1 cellular context compared by ENCODE assay signal in genomic region chr1:178973671-178974091, GRCh38.
TF ChIP-seq lines count a peak whose summit lies in the region.

No MANE protein-coding gene starts in this region.

TF ChIP-seq in H1, 55 proteins besides CTCF, POLR2A, EP300 and RAD21:
- TF ChIP-seq, protein P1, sequence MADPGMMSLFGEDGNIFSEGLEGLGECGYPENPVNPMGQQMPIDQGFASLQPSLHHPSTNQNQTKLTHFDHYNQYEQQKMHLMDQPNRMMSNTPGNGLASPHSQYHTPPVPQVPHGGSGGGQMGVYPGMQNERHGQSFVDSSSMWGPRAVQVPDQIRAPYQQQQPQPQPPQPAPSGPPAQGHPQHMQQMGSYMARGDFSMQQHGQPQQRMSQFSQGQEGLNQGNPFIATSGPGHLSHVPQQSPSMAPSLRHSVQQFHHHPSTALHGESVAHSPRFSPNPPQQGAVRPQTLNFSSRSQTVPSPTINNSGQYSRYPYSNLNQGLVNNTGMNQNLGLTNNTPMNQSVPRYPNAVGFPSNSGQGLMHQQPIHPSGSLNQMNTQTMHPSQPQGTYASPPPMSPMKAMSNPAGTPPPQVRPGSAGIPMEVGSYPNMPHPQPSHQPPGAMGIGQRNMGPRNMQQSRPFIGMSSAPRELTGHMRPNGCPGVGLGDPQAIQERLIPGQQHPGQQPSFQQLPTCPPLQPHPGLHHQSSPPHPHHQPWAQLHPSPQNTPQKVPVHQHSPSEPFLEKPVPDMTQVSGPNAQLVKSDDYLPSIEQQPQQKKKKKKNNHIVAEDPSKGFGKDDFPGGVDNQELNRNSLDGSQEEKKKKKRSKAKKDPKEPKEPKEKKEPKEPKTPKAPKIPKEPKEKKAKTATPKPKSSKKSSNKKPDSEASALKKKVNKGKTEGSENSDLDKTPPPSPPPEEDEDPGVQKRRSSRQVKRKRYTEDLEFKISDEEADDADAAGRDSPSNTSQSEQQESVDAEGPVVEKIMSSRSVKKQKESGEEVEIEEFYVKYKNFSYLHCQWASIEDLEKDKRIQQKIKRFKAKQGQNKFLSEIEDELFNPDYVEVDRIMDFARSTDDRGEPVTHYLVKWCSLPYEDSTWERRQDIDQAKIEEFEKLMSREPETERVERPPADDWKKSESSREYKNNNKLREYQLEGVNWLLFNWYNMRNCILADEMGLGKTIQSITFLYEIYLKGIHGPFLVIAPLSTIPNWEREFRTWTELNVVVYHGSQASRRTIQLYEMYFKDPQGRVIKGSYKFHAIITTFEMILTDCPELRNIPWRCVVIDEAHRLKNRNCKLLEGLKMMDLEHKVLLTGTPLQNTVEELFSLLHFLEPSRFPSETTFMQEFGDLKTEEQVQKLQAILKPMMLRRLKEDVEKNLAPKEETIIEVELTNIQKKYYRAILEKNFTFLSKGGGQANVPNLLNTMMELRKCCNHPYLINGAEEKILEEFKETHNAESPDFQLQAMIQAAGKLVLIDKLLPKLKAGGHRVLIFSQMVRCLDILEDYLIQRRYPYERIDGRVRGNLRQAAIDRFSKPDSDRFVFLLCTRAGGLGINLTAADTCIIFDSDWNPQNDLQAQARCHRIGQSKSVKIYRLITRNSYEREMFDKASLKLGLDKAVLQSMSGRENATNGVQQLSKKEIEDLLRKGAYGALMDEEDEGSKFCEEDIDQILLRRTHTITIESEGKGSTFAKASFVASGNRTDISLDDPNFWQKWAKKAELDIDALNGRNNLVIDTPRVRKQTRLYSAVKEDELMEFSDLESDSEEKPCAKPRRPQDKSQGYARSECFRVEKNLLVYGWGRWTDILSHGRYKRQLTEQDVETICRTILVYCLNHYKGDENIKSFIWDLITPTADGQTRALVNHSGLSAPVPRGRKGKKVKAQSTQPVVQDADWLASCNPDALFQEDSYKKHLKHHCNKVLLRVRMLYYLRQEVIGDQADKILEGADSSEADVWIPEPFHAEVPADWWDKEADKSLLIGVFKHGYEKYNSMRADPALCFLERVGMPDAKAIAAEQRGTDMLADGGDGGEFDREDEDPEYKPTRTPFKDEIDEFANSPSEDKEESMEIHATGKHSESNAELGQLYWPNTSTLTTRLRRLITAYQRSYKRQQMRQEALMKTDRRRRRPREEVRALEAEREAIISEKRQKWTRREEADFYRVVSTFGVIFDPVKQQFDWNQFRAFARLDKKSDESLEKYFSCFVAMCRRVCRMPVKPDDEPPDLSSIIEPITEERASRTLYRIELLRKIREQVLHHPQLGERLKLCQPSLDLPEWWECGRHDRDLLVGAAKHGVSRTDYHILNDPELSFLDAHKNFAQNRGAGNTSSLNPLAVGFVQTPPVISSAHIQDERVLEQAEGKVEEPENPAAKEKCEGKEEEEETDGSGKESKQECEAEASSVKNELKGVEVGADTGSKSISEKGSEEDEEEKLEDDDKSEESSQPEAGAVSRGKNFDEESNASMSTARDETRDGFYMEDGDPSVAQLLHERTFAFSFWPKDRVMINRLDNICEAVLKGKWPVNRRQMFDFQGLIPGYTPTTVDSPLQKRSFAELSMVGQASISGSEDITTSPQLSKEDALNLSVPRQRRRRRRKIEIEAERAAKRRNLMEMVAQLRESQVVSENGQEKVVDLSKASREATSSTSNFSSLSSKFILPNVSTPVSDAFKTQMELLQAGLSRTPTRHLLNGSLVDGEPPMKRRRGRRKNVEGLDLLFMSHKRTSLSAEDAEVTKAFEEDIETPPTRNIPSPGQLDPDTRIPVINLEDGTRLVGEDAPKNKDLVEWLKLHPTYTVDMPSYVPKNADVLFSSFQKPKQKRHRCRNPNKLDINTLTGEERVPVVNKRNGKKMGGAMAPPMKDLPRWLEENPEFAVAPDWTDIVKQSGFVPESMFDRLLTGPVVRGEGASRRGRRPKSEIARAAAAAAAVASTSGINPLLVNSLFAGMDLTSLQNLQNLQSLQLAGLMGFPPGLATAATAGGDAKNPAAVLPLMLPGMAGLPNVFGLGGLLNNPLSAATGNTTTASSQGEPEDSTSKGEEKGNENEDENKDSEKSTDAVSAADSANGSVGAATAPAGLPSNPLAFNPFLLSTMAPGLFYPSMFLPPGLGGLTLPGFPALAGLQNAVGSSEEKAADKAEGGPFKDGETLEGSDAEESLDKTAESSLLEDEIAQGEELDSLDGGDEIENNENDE (IDR thresholded peaks at IDR 0.05; ENCODE audit: insufficient replicate concordance, low read length), result no peak
- no peak for TF ChIP-seq RBBP5 (IDR thresholded peaks at IDR 0.05; ENCODE audit: borderline replicate concordance, low read depth, low read length)
- no peak for TF ChIP-seq YY1 (IDR thresholded peaks at IDR 0.05; ENCODE audit: low read depth, low read length)
- no peak for TF ChIP-seq FOSL1 (IDR thresholded peaks at IDR 0.05; ENCODE audit: insufficient read depth, low read depth, low read length)
- TF ChIP-seq SIX5 (IDR thresholded peaks at IDR 0.05; ENCODE audit: low read depth, low read length), result no peak
